7 cellular contexts compared by ENCODE assay signal in the genomic region with DNA sequence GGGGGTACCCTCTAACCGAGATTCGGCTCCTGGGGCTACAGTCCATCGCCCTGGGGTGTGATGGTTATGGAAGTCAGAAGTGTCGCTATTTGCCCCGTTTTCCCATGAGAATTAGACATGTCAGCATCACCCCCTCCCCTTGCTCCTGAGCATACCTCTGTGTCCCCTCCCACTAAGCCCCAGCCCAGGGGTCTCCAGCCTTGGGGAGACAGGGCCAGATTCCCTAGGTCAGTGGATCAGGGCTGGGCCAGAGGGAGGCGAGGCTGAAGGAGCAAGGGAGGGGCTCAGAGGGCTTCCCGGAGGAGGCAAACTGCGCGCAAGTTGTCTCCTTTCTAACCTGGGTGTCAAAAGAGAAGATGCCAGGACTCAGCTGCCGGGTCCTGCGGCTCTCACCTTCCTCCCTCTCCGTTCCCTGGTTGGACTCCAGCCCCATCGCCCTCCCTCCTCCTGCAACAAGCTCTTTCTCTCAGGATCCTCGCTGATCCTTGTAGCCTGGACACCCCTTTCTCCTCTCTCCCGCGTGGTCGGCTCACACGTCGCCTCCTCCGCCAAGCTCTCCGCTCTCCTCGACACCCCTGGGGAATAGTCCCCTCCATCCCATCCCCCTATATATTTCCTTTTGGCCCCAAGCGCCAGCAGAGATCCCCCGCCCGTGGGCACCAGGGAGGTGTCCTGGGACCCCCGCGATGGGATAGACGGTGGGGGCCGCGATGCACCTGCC. TPM values are rescaled to one million over a fixed set of nuclear protein-coding genes. Genes with fewer than 3 reads are reported as not detected.
DNase-seq lines count a peak whose midpoint lies in the region; ATAC-seq, FAIRE-seq and TF ChIP-seq lines count a peak whose summit lies in the region.

No MANE protein-coding gene starts in this region.

- no TSS peak for BruUV-seq in endothelial cell of umbilical vein (replicated peaks; lab: Mats Ljungman, UMichigan)

- TF ChIP-seq CTCF in OCI-LY1 (IDR thresholded peaks at IDR 0.05; ENCODE audit: low read length) = no peak
- no peak for TF ChIP-seq CTCF in endothelial cell of umbilical vein (IDR thresholded peaks at IDR 0.05; ENCODE audit: extremely low read depth in 1 of 2, insufficient read depth in 1 of 2, low read depth in 1 of 2, low read length in 2 of 2)

- H4K20me1 ChIP-seq in OCI-LY1 (ENCODE audit: insufficient read depth, low read length) (no peaks in the 10 kb centered on the region), endothelial cell of umbilical vein (replicated peaks; ENCODE audit: control insufficient read depth, extremely low read depth, insufficient read depth, low read length) (no peaks in the 10 kb centered on the region)

- no peaks in the 10 kb centered on the region for H3K4me1 ChIP-seq in OCI-LY1 (ENCODE audit: insufficient read depth, low read length, severe bottlenecking)
- peaks cover 16% of the 10 kb centered on the region for H3K4me1 ChIP-seq in endothelial cell of umbilical vein (ENCODE audit: control insufficient read depth, extremely low read depth, insufficient read depth, low read length)

- dilution Hi-C loops in endothelial cell of umbilical vein (cut with MboI; ENCODE audit: extremely low pct_ligation_motif_present, low sequenced_read_pairs) = no loop called here

- H3K9me3 ChIP-seq in OCI-LY1 (ENCODE audit: low read length) = no peaks in the 10 kb centered on the region
- H3K9me3 ChIP-seq in endothelial cell of umbilical vein (replicated peaks; ENCODE audit: control insufficient read depth, insufficient read depth, low read length) = no peaks in the 10 kb centered on the region

- no peak for ATAC-seq in GM18858 (IDR thresholded peaks at IDR 0.05; ENCODE audit: unreplicated experiment)
- no peak for ATAC-seq in HG02885 (IDR thresholded peaks at IDR 0.05; ENCODE audit: poor library complexity, unreplicated experiment)

- H3K4me3 ChIP-seq in OCI-LY1 (ENCODE audit: low read depth, low read length, poor library complexity, severe bottlenecking) = no peak overlapping the region
- H3K4me3 ChIP-seq in endothelial cell of umbilical vein (replicated peaks in 1 of 3; ENCODE audit: insufficient read depth in 1 of 3, low read depth in 1 of 3, low read length in 3 of 3) = peak overlapping the region in 1 of 3 experiments; percentile 28

- H3K9ac ChIP-seq in OCI-LY1 (ENCODE audit: low read length) = no peak overlapping the region
- H3K9ac ChIP-seq in endothelial cell of umbilical vein (replicated peaks; ENCODE audit: extremely low read depth, insufficient read depth, low read length) = no peak overlapping the region

- DNase-seq in GM12891 (ENCODE audit: insufficient read length, low spot score) = no peak
- no peak for DNase-seq in endothelial cell of umbilical vein (ENCODE audit: low read depth, low spot score)
- peak; percentile 70 for DNase-seq in retina
- DNase-seq in middle frontal gyrus (ENCODE audit: extremely low spot score, low spot score) = no peak

- TF ChIP-seq POLR2A in GM12891 (IDR thresholded peaks at IDR 0.05; ENCODE audit: low read depth, low read length) (no peak), endothelial cell of umbilical vein (IDR thresholded peaks at IDR 0.05; ENCODE audit: low read depth, low read length) (no peak)

- no peaks in the 10 kb centered on the region for H3K9me2 ChIP-seq in OCI-LY1 (ENCODE audit: low read depth, low read length)

- H3K4me2 ChIP-seq in OCI-LY1 (ENCODE audit: low read length) (peak overlapping the region; percentile 29; the same call in 1 of the 2 replicates), endothelial cell of umbilical vein (ENCODE audit: insufficient read depth, low read length) (no peak overlapping the region)

- H2AFZ ChIP-seq in OCI-LY1 (ENCODE audit: low read length) (no peak overlapping the region), endothelial cell of umbilical vein (ENCODE audit: low read depth, low read length) (no peak overlapping the region)

- no peaks in the 10 kb centered on the region for H3K36me3 ChIP-seq in OCI-LY1 (ENCODE audit: insufficient read depth, low read length)
- no peaks in the 10 kb centered on the region for H3K36me3 ChIP-seq in endothelial cell of umbilical vein (ENCODE audit: control insufficient read depth in 2 of 2, extremely low read depth in 1 of 2, insufficient read depth in 2 of 2, low read length in 2 of 2)

- POLR2A ChIA-PET in endothelial cell of umbilical vein (lab: Charles Lee) = no interaction called here

- H3K79me2 ChIP-seq in OCI-LY1 (ENCODE audit: insufficient read depth, low read length) (no peaks in the 10 kb centered on the region), endothelial cell of umbilical vein (ENCODE audit: control insufficient read depth, insufficient read depth, low read length) (no peaks in the 10 kb centered on the region)

- peak; percentile 5 for FAIRE-seq in GM12891 (lab: Jason Lieb, UNC)
- FAIRE-seq in endothelial cell of umbilical vein (lab: Jason Lieb, UNC) = no peak

- CTCF ChIA-PET in endothelial cell of umbilical vein (lab: Charles Lee) = interaction anchor here (1.4 kb wide), 2 partner anchors 23 to 235 kb away, joined by 4 to 7 read pairs; partner anchors contain the start of gene REX1BD

- H3K27me3 ChIP-seq in OCI-LY1 (ENCODE audit: insufficient read depth, low read length) (peaks cover 22% of the 10 kb centered on the region), endothelial cell of umbilical vein (ENCODE audit: control insufficient read depth in 2 of 2, insufficient read depth in 2 of 2, low read length in 2 of 2) (peaks cover 63 to 72% of the 10 kb centered on the region in 2 experiments)

- intact Hi-C loops in endothelial cell of umbilical vein (cut with micrococcal nuclease) = no loop called here

- H3K27ac ChIP-seq in OCI-LY1 (ENCODE audit: low read depth, low read length, poor library complexity, severe bottlenecking) (no peak overlapping the region), endothelial cell of umbilical vein (ENCODE audit: insufficient read depth, low read depth, low read length) (no peak overlapping the region)

- H3F3A ChIP-seq in OCI-LY1 (ENCODE audit: insufficient read depth, low read length) = no peaks in the 10 kb centered on the region

- no peaks in the 10 kb centered on the region for H3K9me1 ChIP-seq in endothelial cell of umbilical vein (replicated peaks; ENCODE audit: control insufficient read depth, extremely low read depth, insufficient read depth, low read length)

RNA-seq across cellular contexts. Expression of gene TMEM59L, which starts 0.5 kb away (rescaled TPM):
- not detected for polyA plus RNA-seq in GM12891 (2012; ENCODE audit: low read depth, missing spikeins)
- total RNA-seq in endothelial cell of umbilical vein = 0.25 and 0.97 TPM in 2 replicates
- 0.43 and 0.60 TPM in 2 replicates for polyA plus RNA-seq in endothelial cell of umbilical vein
- polyA plus RNA-seq in endothelial cell of umbilical vein (2011; cell fraction: cytosol; rRNA removed) = 0.14 and 0.25 TPM in 2 replicates
- polyA plus RNA-seq in endothelial cell of umbilical vein (2011; cell fraction: nucleus; rRNA removed) = 2.0 and 2.1 TPM in 2 replicates
- polyA plus RNA-seq in endothelial cell of umbilical vein (2012) = 0.83 and 0.90 TPM in 2 replicates
- 0.27 TPM in 1 of 2 replicates, not detected in the other for polyA minus RNA-seq in endothelial cell of umbilical vein
- not detected for polyA minus RNA-seq in endothelial cell of umbilical vein (2011; cell fraction: cytosol; rRNA and poly(A)+ RNA removed)
- polyA minus RNA-seq in endothelial cell of umbilical vein (2011; cell fraction: nucleus; rRNA and poly(A)+ RNA removed) = not detected in 2 replicates

RNA-seq across cellular contexts. Expression of gene CRLF1, which starts 5.6 kb away (rescaled TPM):
- polyA plus RNA-seq in GM12891 (2012; ENCODE audit: low read depth, missing spikeins) = 3.0 TPM
- total RNA-seq in endothelial cell of umbilical vein = not detected in 2 replicates
- 0.18 and 0.37 TPM in 2 replicates for polyA plus RNA-seq in endothelial cell of umbilical vein
- polyA plus RNA-seq in endothelial cell of umbilical vein (2011; cell fraction: cytosol; rRNA removed) = 0.11 and 0.19 TPM in 2 replicates
- not detected in 2 replicates for polyA plus RNA-seq in endothelial cell of umbilical vein (2011; cell fraction: nucleus; rRNA removed)
- polyA plus RNA-seq in endothelial cell of umbilical vein (2012) = 1.6 and 2.4 TPM in 2 replicates
- polyA minus RNA-seq in endothelial cell of umbilical vein = 0.49 TPM in 1 of 2 replicates, not detected in the other
- not detected for polyA minus RNA-seq in endothelial cell of umbilical vein (2011; cell fraction: cytosol; rRNA and poly(A)+ RNA removed)
- not detected in 2 replicates for polyA minus RNA-seq in endothelial cell of umbilical vein (2011; cell fraction: nucleus; rRNA and poly(A)+ RNA removed)

RNA-seq across cellular contexts. Expression of gene REX1BD, which starts 23.6 kb away (rescaled TPM):
- 35.8 TPM for polyA plus RNA-seq in GM12891 (2012; ENCODE audit: low read depth, missing spikeins)
- 64.0 and 64.4 TPM in 2 replicates for total RNA-seq in endothelial cell of umbilical vein
- 90.9 and 115 TPM in 2 replicates for polyA plus RNA-seq in endothelial cell of umbilical vein
- 43.9 and 61.4 TPM in 2 replicates for polyA plus RNA-seq in endothelial cell of umbilical vein (2011; cell fraction: cytosol; rRNA removed)
- polyA plus RNA-seq in endothelial cell of umbilical vein (2011; cell fraction: nucleus; rRNA removed) = 123 and 146 TPM in 2 replicates
- 48.8 and 72.1 TPM in 2 replicates for polyA plus RNA-seq in endothelial cell of umbilical vein (2012)
- polyA minus RNA-seq in endothelial cell of umbilical vein = 6.2 and 12.6 TPM in 2 replicates
- 21.3 TPM for polyA minus RNA-seq in endothelial cell of umbilical vein (2011; cell fraction: cytosol; rRNA and poly(A)+ RNA removed)
- 6.5 and 10.3 TPM in 2 replicates for polyA minus RNA-seq in endothelial cell of umbilical vein (2011; cell fraction: nucleus; rRNA and poly(A)+ RNA removed)

RNA-seq across cellular contexts. Expression of gene KLHL26, which starts 24.6 kb away (rescaled TPM):
- 2.0 TPM for polyA plus RNA-seq in GM12891 (2012; ENCODE audit: low read depth, missing spikeins)
- 6.2 and 6.7 TPM in 2 replicates for total RNA-seq in endothelial cell of umbilical vein
- polyA plus RNA-seq in endothelial cell of umbilical vein = 2.4 and 2.8 TPM in 2 replicates
- polyA plus RNA-seq in endothelial cell of umbilical vein (2011; cell fraction: cytosol; rRNA removed) = 2.5 and 2.6 TPM in 2 replicates
- polyA plus RNA-seq in endothelial cell of umbilical vein (2011; cell fraction: nucleus; rRNA removed) = 3.8 and 4.1 TPM in 2 replicates
- 2.2 and 3.2 TPM in 2 replicates for polyA plus RNA-seq in endothelial cell of umbilical vein (2012)
- polyA minus RNA-seq in endothelial cell of umbilical vein = 6.3 and 11.0 TPM in 2 replicates
- polyA minus RNA-seq in endothelial cell of umbilical vein (2011; cell fraction: cytosol; rRNA and poly(A)+ RNA removed) = 3.1 TPM
- polyA minus RNA-seq in endothelial cell of umbilical vein (2011; cell fraction: nucleus; rRNA and poly(A)+ RNA removed) = 4.0 and 6.0 TPM in 2 replicates

RNA-seq across cellular contexts. Expression of gene UBA52, which starts 40.6 kb away (rescaled TPM):
- 3,373 TPM for polyA plus RNA-seq in GM12891 (2012; ENCODE audit: low read depth, missing spikeins)
- total RNA-seq in endothelial cell of umbilical vein = 1,218 and 1,221 TPM in 2 replicates
- 3,506 and 3,571 TPM in 2 replicates for polyA plus RNA-seq in endothelial cell of umbilical vein
- 2,771 and 2,866 TPM in 2 replicates for polyA plus RNA-seq in endothelial cell of umbilical vein (2011; cell fraction: cytosol; rRNA removed)
- polyA plus RNA-seq in endothelial cell of umbilical vein (2011; cell fraction: nucleus; rRNA removed) = 575 and 662 TPM in 2 replicates
- 2,341 and 2,861 TPM in 2 replicates for polyA plus RNA-seq in endothelial cell of umbilical vein (2012)
- polyA minus RNA-seq in endothelial cell of umbilical vein = 1,836 and 1,951 TPM in 2 replicates
- polyA minus RNA-seq in endothelial cell of umbilical vein (2011; cell fraction: cytosol; rRNA and poly(A)+ RNA removed) = 681 TPM
- polyA minus RNA-seq in endothelial cell of umbilical vein (2011; cell fraction: nucleus; rRNA and poly(A)+ RNA removed) = 118 and 161 TPM in 2 replicates
